Comparison of ENCODE assay signal across 25 cellular contexts in the genomic region with DNA sequence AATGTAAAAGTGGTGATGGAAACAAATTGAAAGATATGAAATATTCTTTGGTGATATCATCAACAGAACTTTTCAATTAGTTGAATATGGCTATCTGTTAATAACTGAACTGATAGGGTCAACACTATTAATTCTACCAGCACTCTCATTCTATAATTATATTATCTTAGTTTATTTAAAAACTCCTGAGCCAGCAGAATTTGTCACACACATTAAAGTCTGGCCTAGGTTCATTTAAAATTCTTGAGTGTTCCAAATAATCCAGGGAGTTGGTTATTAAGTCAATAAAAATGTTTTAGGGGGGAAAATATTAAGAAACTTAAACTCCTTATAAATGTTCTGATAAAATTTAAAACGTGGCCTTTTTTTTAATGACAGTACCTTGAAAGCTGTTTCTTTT.
DNase-seq lines count a peak whose midpoint lies in the region; ATAC-seq, FAIRE-seq and TF ChIP-seq lines count a peak whose summit lies in the region.
"Had no signal": no experiment of that assay in that cellular context is flagged by ENCODE, and none has a peak within 500 bp of the region (broad histone marks: within the 10 kb centered on the region; RNA-seq: fewer than 3 reads in every experiment).

No MANE protein-coding gene starts in this region.

- no peaks in the 10 kb centered on the region for H3K4me1 Mint-ChIP-seq in activated CD8-positive, alpha-beta memory T cell treated with anti-CD3 and anti-CD28 coated beads, Interleukin-2, amount 10 ng/mL, durations not matched to agents 7 days and 5 days
- H3K4me1 Mint-ChIP-seq: CD14-positive monocyte; CD4-positive, alpha-beta memory T cell; CD4-positive, CD25-positive, alpha-beta regulatory T cell; CD8-positive, alpha-beta memory T cell had no signal

- no peaks in the 10 kb centered on the region for H3K79me2 ChIP-seq in HepG2 (ENCODE audit: insufficient read depth, low read length)
- H3K79me2 ChIP-seq in K562 (ENCODE audit: control insufficient read depth, insufficient read depth, low read length): no peaks in the 10 kb centered on the region; the same call in 2 of the 3 replicates
- H3K79me2 ChIP-seq in smooth muscle cell (ENCODE audit: low read depth): no peaks in the 10 kb centered on the region

- H3K36me3 Mint-ChIP-seq in activated CD8-positive, alpha-beta memory T cell treated with anti-CD3 and anti-CD28 coated beads, Interleukin-2, amount 10 ng/mL, durations not matched to agents 7 days and 5 days: no peaks in the 10 kb centered on the region
- H3K36me3 Mint-ChIP-seq: CD14-positive monocyte; CD4-positive, alpha-beta memory T cell; CD4-positive, CD25-positive, alpha-beta regulatory T cell; CD8-positive, alpha-beta memory T cell had no signal

- no peaks in the 10 kb centered on the region for H3K27me3 Mint-ChIP-seq in activated CD8-positive, alpha-beta memory T cell treated with anti-CD3 and anti-CD28 coated beads, Interleukin-2, amount 10 ng/mL, durations not matched to agents 7 days and 5 days
- H3K27me3 Mint-ChIP-seq: CD4-positive, alpha-beta memory T cell; CD4-positive, CD25-positive, alpha-beta regulatory T cell; CD8-positive, alpha-beta memory T cell had no signal

- POLR2A ChIA-PET in HepG2 (lab: Yijun Ruan, JAX): no interaction called here
- POLR2A ChIA-PET in K562 (lab: Yijun Ruan, JAX): no interaction called here

- in situ Hi-C loops in HepG2 (cut with HindIII; ENCODE audit: extremely low pct_ligation_motif_present, low pct_unique_long_range_greater_than_20kb) (no loop called here), K562 (cut with MboI) (no loop called here)

- H4K20me1 ChIP-seq in HepG2 (ENCODE audit: insufficient read depth, low read length) (no peaks in the 10 kb centered on the region), K562 (replicated peaks; ENCODE audit: control insufficient read depth, insufficient read depth, low read length) (no peaks in the 10 kb centered on the region), smooth muscle cell (ENCODE audit: low read depth) (no peaks in the 10 kb centered on the region)
- H4K20me1 ChIP-seq: BLaER1 had no signal

- ATAC-seq in HepG2 (no peak), right lobe of liver (no peak), K562 (no peak)
- ATAC-seq in activated CD8-positive, alpha-beta memory T cell treated with anti-CD3 and anti-CD28 coated beads, Interleukin-2, amount 10 ng/mL, durations not matched to agents 7 days and 5 days: no peak
- ATAC-seq: GM12878 had no signal

- FAIRE-seq in HepG2 (lab: Jason Lieb, UNC) (no peak), K562 (lab: Jason Lieb, UNC) (no peak)
- FAIRE-seq: GM12878, GM12892, GM18507 had no signal

- H3K4me1 ChIP-seq in HepG2 (ENCODE audit: insufficient read depth, low read length) (no peaks in the 10 kb centered on the region), right lobe of liver (no peaks in the 10 kb centered on the region), K562 (replicated peaks in 1 of 2; ENCODE audit: control insufficient read depth in 2 of 2, insufficient read depth in 2 of 2, low read length in 2 of 2) (no peaks in the 10 kb centered on the region), smooth muscle cell (ENCODE audit: low read depth) (no peaks in the 10 kb centered on the region)
- H3K4me1 ChIP-seq: BE2C, BLaER1 had no signal

- peaks cover 89% of the 10 kb centered on the region for H3K9me3 ChIP-seq in HepG2 (ENCODE audit: low read length)
- no peaks in the 10 kb centered on the region for H3K9me3 ChIP-seq in right lobe of liver
- peaks cover 6% of the 10 kb centered on the region for H3K9me3 ChIP-seq in K562 (replicated peaks; ENCODE audit: control insufficient read depth, insufficient read depth, low read depth, low read length)
- no peaks in the 10 kb centered on the region for H3K9me3 ChIP-seq in smooth muscle cell (replicated peaks; ENCODE audit: low read depth)
- H3K9me3 ChIP-seq: BE2C had no signal

- H3F3A ChIP-seq in smooth muscle cell (ENCODE audit: low read depth): no peaks in the 10 kb centered on the region

- TF ChIP-seq EP300 in HepG2 (IDR thresholded peaks at IDR 0.05; ENCODE audit: low read depth in 2 of 2, low read length in 2 of 2): no peak
- no peak for TF ChIP-seq EP300 in HepG2 (CRISPR knock-in tag; IDR thresholded peaks at IDR 0.05; ENCODE audit: borderline replicate concordance)
- no peak for TF ChIP-seq EP300 in K562 (IDR thresholded peaks at IDR 0.05; ENCODE audit: low read length)

- TF ChIP-seq RAD21 in HepG2 (CRISPR knock-in tag; IDR thresholded peaks at IDR 0.05) (no peak), K562 (CRISPR knock-in tag; conservative IDR thresholded peaks at IDR 0.05 in 1 of 2, IDR thresholded peaks at IDR 0.05 in 1 of 2) (no peak)

- H3K27me3 ChIP-seq in HepG2 (ENCODE audit: control insufficient read depth in 1 of 2, insufficient read depth in 2 of 2, low read length in 2 of 2) (no peaks in the 10 kb centered on the region), right lobe of liver (no peaks in the 10 kb centered on the region), K562 (ENCODE audit: control insufficient read depth in 2 of 2, insufficient read depth in 2 of 2, low read length in 2 of 2) (no peaks in the 10 kb centered on the region; a peak in 1 of 5 replicates), smooth muscle cell (ENCODE audit: low read depth) (no peaks in the 10 kb centered on the region)
- H3K27me3 ChIP-seq: BE2C, BLaER1 had no signal

- intact Hi-C loops in HepG2 (cut with micrococcal nuclease; ENCODE audit: unreplicated experiment) (no loop called here), right lobe of liver (cut with DNase I) (no loop called here), K562 (cut with micrococcal nuclease) (no loop called here)

- H3K27ac Mint-ChIP-seq in activated CD8-positive, alpha-beta memory T cell treated with anti-CD3 and anti-CD28 coated beads, Interleukin-2, amount 10 ng/mL, durations not matched to agents 7 days and 5 days: no peak overlapping the region
- H3K27ac Mint-ChIP-seq: CD14-positive monocyte; CD4-positive, alpha-beta memory T cell; CD4-positive, CD25-positive, alpha-beta regulatory T cell; CD8-positive, alpha-beta memory T cell had no signal

- H3K36me3 ChIP-seq in HepG2 (replicated peaks in 1 of 2; ENCODE audit: control insufficient read depth in 1 of 2, insufficient read depth in 2 of 2, low read length in 2 of 2) (no peaks in the 10 kb centered on the region), right lobe of liver (no peaks in the 10 kb centered on the region), K562 (ENCODE audit: control insufficient read depth, insufficient read depth, low read length) (peaks cover 5% of the 10 kb centered on the region; the same call in 1 of the 3 replicates), smooth muscle cell (ENCODE audit: low read depth) (no peaks in the 10 kb centered on the region)
- H3K36me3 ChIP-seq: BE2C, BLaER1 had no signal

- TF ChIP-seq CTCF in HepG2 (CRISPR knock-in tag; IDR thresholded peaks at IDR 0.05): no peak
- no peak for TF ChIP-seq CTCF in right lobe of liver (IDR thresholded peaks at IDR 0.05)
- no peak for TF ChIP-seq CTCF in K562 (IDR thresholded peaks at IDR 0.05 in 2 of 3, conservative IDR thresholded peaks at IDR 0.05 in 1 of 3; ENCODE audit: insufficient read depth in 2 of 3, low read depth in 1 of 3, low read length in 3 of 3)
- TF ChIP-seq CTCF in smooth muscle cell (IDR thresholded peaks at IDR 0.05; ENCODE audit: borderline replicate concordance, insufficient read depth, poor library complexity, severe bottlenecking): no peak

- no peak overlapping the region for H3K4me3 ChIP-seq in HepG2 (replicated peaks in 1 of 3; ENCODE audit: insufficient read depth in 1 of 3, low read depth in 2 of 3, low read length in 3 of 3)
- H3K4me3 ChIP-seq in right lobe of liver: no peak overlapping the region
- H3K4me3 ChIP-seq in K562: no peak overlapping the region
- H3K4me3 ChIP-seq in smooth muscle cell: no peak overlapping the region
- H3K4me3 ChIP-seq: BLaER1, GM12878 had no signal

- H3K4me2 ChIP-seq in HepG2 (ENCODE audit: low read depth, low read length) (no peak overlapping the region), K562 (ENCODE audit: insufficient read depth, low read length) (no peak overlapping the region), smooth muscle cell (no peak overlapping the region)
- H3K4me2 ChIP-seq: BLaER1 had no signal

- DNase-seq in HepG2 (ENCODE audit: low spot score) (no peak), right lobe of liver (no peak), K562 (ENCODE audit: extremely low read depth in 1 of 4, low spot score in 3 of 4) (no peak), smooth muscle cell (lab: John Stamatoyannopoulos, UW; ENCODE audit: unreplicated experiment) (no peak)
- DNase-seq in activated CD8-positive, alpha-beta memory T cell treated with anti-CD3 and anti-CD28 coated beads, Interleukin-2, amount 10 ng/mL, durations not matched to agents 7 days and 5 days: no peak
- DNase-seq: ACHN; BE2C; C1 segment of cervical spinal cord; CD4-positive, alpha-beta memory T cell; CD4-positive, CD25-positive, alpha-beta regulatory T cell; CD8-positive, alpha-beta memory T cell; COR-L47; DMS 273 treated with DMSO at 0.1 percent for 48 hours; DMS153; DMS53; DMS79; DND-41; EL; GDM1 had no signal

- H3K27ac ChIP-seq in HepG2 (ENCODE audit: extremely low read length, insufficient read depth, low read length): no peak overlapping the region
- no peak overlapping the region for H3K27ac ChIP-seq in right lobe of liver
- no peak overlapping the region for H3K27ac ChIP-seq in K562 (ENCODE audit: extremely low read depth, low read depth, low read length)
- no peak overlapping the region for H3K27ac ChIP-seq in smooth muscle cell (ENCODE audit: low read depth)
- H3K27ac ChIP-seq: 22Rv1, BLaER1 had no signal

- no TSS peak for BruUV-seq in HepG2 (replicated peaks; lab: Mats Ljungman, UMichigan)
- BruUV-seq in K562 (replicated peaks; lab: Mats Ljungman, UMichigan): no TSS peak

- H3K9me3 Mint-ChIP-seq in activated CD8-positive, alpha-beta memory T cell treated with anti-CD3 and anti-CD28 coated beads, Interleukin-2, amount 10 ng/mL, durations not matched to agents 7 days and 5 days (ENCODE audit: low read depth): peaks cover 13% of the 10 kb centered on the region

- H3K9me1 ChIP-seq in K562 (ENCODE audit: control insufficient read depth, insufficient read depth, low read length): no peaks in the 10 kb centered on the region

- H2AFZ ChIP-seq in HepG2 (ENCODE audit: low read length) (no peak overlapping the region), K562 (ENCODE audit: low read depth, low read length) (no peak overlapping the region), smooth muscle cell (ENCODE audit: low read depth) (no peak overlapping the region)

- no peak overlapping the region for H3K4me3 Mint-ChIP-seq in activated CD8-positive, alpha-beta memory T cell treated with anti-CD3 and anti-CD28 coated beads, Interleukin-2, amount 10 ng/mL, durations not matched to agents 7 days and 5 days
- H3K4me3 Mint-ChIP-seq: CD14-positive monocyte; CD4-positive, alpha-beta memory T cell; CD4-positive, CD25-positive, alpha-beta regulatory T cell; CD8-positive, alpha-beta memory T cell had no signal

- WGBS in HepG2 (ENCODE audit: low lambda C conversion rate): 6% methylated on average over 1 of the region's 1 CpG
- 15% methylated on average over 1 of the region's 1 CpG for WGBS in right lobe of liver (ENCODE audit: insufficient coverage, low coverage, low lambda C conversion rate, missing lambda C conversion rate)
- WGBS in K562 (ENCODE audit: insufficient coverage, low coverage, missing lambda C conversion rate): 18% methylated on average over 1 of the region's 1 CpG
- 71% methylated on average over 1 of the region's 1 CpG for WGBS in smooth muscle cell (ENCODE audit: low lambda C conversion rate)

- H3K9ac ChIP-seq in HepG2 (ENCODE audit: insufficient read depth, low read depth, low read length) (no peak overlapping the region), K562 (ENCODE audit: insufficient read depth in 1 of 2, low read depth in 2 of 2, low read length in 2 of 2) (no peak overlapping the region), smooth muscle cell (ENCODE audit: low read depth) (no peak overlapping the region)
- H3K9ac ChIP-seq: BLaER1 had no signal

- CTCF ChIA-PET in HepG2 (lab: Yijun Ruan, JAX; ENCODE audit: low intra/inter-chr PET ratio, low total read pairs) (no interaction called here), K562 (lab: Yijun Ruan, JAX; ENCODE audit: low intra/inter-chr PET ratio) (no interaction called here)
- CTCF ChIA-PET in activated CD8-positive, alpha-beta memory T cell treated with anti-CD3 and anti-CD28 coated beads, Interleukin-2, amount 10 ng/mL, durations not matched to agents 7 days and 5 days (lab: Charles Lee): no interaction called here

- TF ChIP-seq POLR2A in HepG2 (IDR thresholded peaks at IDR 0.05; ENCODE audit: insufficient read depth in 1 of 2, low read depth in 2 of 2, low read length in 2 of 2) (no peak), right lobe of liver (IDR thresholded peaks at IDR 0.05) (no peak), K562 (conservative IDR thresholded peaks at IDR 0.05) (no peak)
